11 cellular contexts compared by ENCODE assay signal in the genomic region with DNA sequence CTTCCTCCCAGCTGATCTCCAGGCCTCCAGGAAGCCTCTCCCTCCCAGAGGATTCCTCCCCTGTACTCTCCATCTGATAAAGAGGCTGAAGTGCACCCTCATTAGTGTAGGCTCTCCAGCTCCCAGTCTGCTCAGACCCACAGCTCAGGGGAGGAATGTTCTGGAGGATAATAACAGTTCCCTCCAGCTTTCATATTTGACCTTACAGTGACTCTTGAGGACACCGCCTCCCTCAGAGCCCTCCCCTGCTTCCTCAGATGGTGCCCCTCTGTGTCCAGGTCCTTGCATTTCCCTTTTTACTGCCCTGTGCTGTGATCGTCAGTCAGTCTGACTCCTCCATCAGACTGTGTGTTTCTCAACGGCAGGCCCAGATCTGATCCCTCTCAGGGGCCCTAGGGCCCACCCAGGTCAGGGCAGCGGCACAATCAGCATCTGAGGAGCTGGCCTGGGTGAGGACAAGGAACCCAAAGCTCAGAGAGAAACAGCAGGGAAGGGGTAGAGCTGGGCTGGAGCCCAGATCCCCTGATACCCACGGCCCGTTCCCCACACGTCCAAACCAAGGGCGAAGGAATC. TPM values are rescaled to one million over a fixed set of nuclear protein-coding genes. Genes with fewer than 3 reads are reported as not detected.
DNase-seq lines count a peak whose midpoint lies in the region; ATAC-seq, FAIRE-seq and TF ChIP-seq lines count a peak whose summit lies in the region.
"Had no signal": no experiment of that assay in that cellular context is flagged by ENCODE, and none has a peak within 500 bp of the region (broad histone marks: within the 10 kb centered on the region; RNA-seq: fewer than 3 reads in every experiment).

No MANE protein-coding gene starts in this region.

- peak overlapping the region; percentile 41; the same call in 1 of the 2 replicates for H3K4me3 Mint-ChIP-seq in WTC11

- no peak overlapping the region for H3K27ac Mint-ChIP-seq in WTC11

- WGBS in HepG2 (ENCODE audit: low lambda C conversion rate), result 30% methylated on average over 8 of the region's 8 CpGs

- H3K36me3 ChIP-seq in HepG2 (replicated peaks in 1 of 2; ENCODE audit: control insufficient read depth in 1 of 2, insufficient read depth in 2 of 2, low read length in 2 of 2), result no peaks in the 10 kb centered on the region
- H3K36me3 ChIP-seq in upper lobe of right lung, result no peaks in the 10 kb centered on the region
- no peaks in the 10 kb centered on the region for H3K36me3 ChIP-seq in SJCRH30

- peaks cover 55% of the 10 kb centered on the region for H3K27me3 Mint-ChIP-seq in WTC11 (ENCODE audit: low read depth)

- H3K4me1 Mint-ChIP-seq in WTC11, result peaks cover 21% of the 10 kb centered on the region

- peak; percentile 9 for DNase-seq in stimulated activated CD4-positive, alpha-beta T cell treated with anti-CD3 and anti-CD28 coated beads, Interleukin-15, amount 100 ng/mL, for 24 hours
- DNase-seq in stimulated activated CD4-positive, alpha-beta T cell treated with anti-CD3 and anti-CD28 coated beads, Interleukin-2, amount 100 ng/mL, for 24 hours, result no peak
- DNase-seq in WTC11 (ENCODE audit: low spot score) (no peak), HepG2 (ENCODE audit: low spot score) (no peak), upper lobe of right lung (no peak), SJCRH30 (no peak), NCI-H1694 treated with DMSO at 0.1 percent for 48 hours (lab: John Stamatoyannopoulos, UW) (no peak), dorsolateral prefrontal cortex (no peak)
- DNase-seq: NCI-H187; stimulated activated CD8-positive, alpha-beta memory T cell treated with anti-CD3 and anti-CD28 coated beads, Interleukin-4, amount 100 ng/mL, for 48 hours had no signal

- ATAC-seq in WTC11, result no peak
- peak; percentile 36 for ATAC-seq in HepG2
- ATAC-seq in upper lobe of right lung, result peak; percentile 40

- TF ChIP-seq EP300 in HepG2 (IDR thresholded peaks at IDR 0.05; ENCODE audit: low read depth in 2 of 2, low read length in 2 of 2), result no peak
- no peak for TF ChIP-seq EP300 in HepG2 (CRISPR knock-in tag; IDR thresholded peaks at IDR 0.05; ENCODE audit: borderline replicate concordance)

- POLR2A ChIA-PET in WTC11 (lab: Charles Lee) (interaction anchor here (0.9 kb wide), 1 partner anchor 71 kb away, joined by 3 read pairs; no protein-coding TSS in a partner anchor), HepG2 (lab: Yijun Ruan, JAX) (no interaction called here)

- no peaks in the 10 kb centered on the region for H4K20me1 ChIP-seq in HepG2 (ENCODE audit: insufficient read depth, low read length)

- H2AFZ ChIP-seq in HepG2 (ENCODE audit: low read length), result no peak overlapping the region

- H3K27me3 ChIP-seq in HepG2 (ENCODE audit: control insufficient read depth in 1 of 2, insufficient read depth in 2 of 2, low read length in 2 of 2) (peaks cover 2 to 7% of the 10 kb centered on the region in 2 experiments; a peak in 2 of 5 replicates), upper lobe of right lung (peaks cover 24% of the 10 kb centered on the region), SJCRH30 (no peaks in the 10 kb centered on the region), dorsolateral prefrontal cortex (peaks cover 0 to 32% (median 12%) of the 10 kb centered on the region in 45 donors)

- no TSS peak for BruUV-seq in HepG2 (replicated peaks; lab: Mats Ljungman, UMichigan)

- peaks cover 6% of the 10 kb centered on the region for H3K36me3 Mint-ChIP-seq in WTC11

- no peak overlapping the region for H3K4me3 ChIP-seq in HepG2 (replicated peaks in 1 of 3; ENCODE audit: insufficient read depth in 1 of 3, low read depth in 2 of 3, low read length in 3 of 3)
- no peak overlapping the region for H3K4me3 ChIP-seq in upper lobe of right lung
- no peak overlapping the region for H3K4me3 ChIP-seq in SJCRH30
- H3K4me3 ChIP-seq in dorsolateral prefrontal cortex, result peak overlapping the region in 2 of 59 donors; percentile 54 to 59

- H3K27ac ChIP-seq in HepG2 (ENCODE audit: extremely low read length, insufficient read depth, low read length), result no peak overlapping the region
- no peak overlapping the region for H3K27ac ChIP-seq in upper lobe of right lung
- H3K27ac ChIP-seq in SJCRH30, result no peak overlapping the region
- peak overlapping the region in 1 of 59 donors; percentile 18 for H3K27ac ChIP-seq in dorsolateral prefrontal cortex

- in situ Hi-C loops in HepG2 (cut with HindIII; ENCODE audit: extremely low pct_ligation_motif_present, low pct_unique_long_range_greater_than_20kb), result no loop called here

- no peak overlapping the region for H3K9ac ChIP-seq in HepG2 (ENCODE audit: insufficient read depth, low read depth, low read length)

- TF ChIP-seq RAD21 in HepG2 (CRISPR knock-in tag; IDR thresholded peaks at IDR 0.05), result no peak

- TF ChIP-seq CTCF in WTC11 (IDR thresholded peaks at IDR 0.05), result no peak
- TF ChIP-seq CTCF in HepG2 (CRISPR knock-in tag; IDR thresholded peaks at IDR 0.05), result no peak
- TF ChIP-seq CTCF in upper lobe of right lung (IDR thresholded peaks at IDR 0.05), result no peak
- no peak for TF ChIP-seq CTCF in dorsolateral prefrontal cortex (IDR thresholded peaks at IDR 0.05 in 54 of 56, conservative IDR thresholded peaks at IDR 0.05 in 2 of 56; ENCODE audit: low read depth in 1 of 56, partially characterized antibody in 56 of 56)

- no peaks in the 10 kb centered on the region for H3K9me3 ChIP-seq in HepG2 (ENCODE audit: low read length)
- H3K9me3 ChIP-seq in upper lobe of right lung, result no peaks in the 10 kb centered on the region
- H3K9me3 ChIP-seq in SJCRH30 (replicated peaks), result no peaks in the 10 kb centered on the region; the same call in 1 of the 2 replicates

- intact Hi-C loops in HepG2 (cut with micrococcal nuclease; ENCODE audit: unreplicated experiment), result no loop called here
- intact Hi-C loops in upper lobe of right lung (cut with DNase I), result no loop called here
- intact Hi-C loops in dorsolateral prefrontal cortex (cut with DNase I), result no loop called here

- TF ChIP-seq POLR2A in HepG2 (IDR thresholded peaks at IDR 0.05; ENCODE audit: insufficient read depth in 1 of 2, low read depth in 2 of 2, low read length in 2 of 2), result no peak

- CTCF ChIA-PET in WTC11 (lab: Charles Lee) (no interaction called here), HepG2 (lab: Yijun Ruan, JAX; ENCODE audit: low intra/inter-chr PET ratio, low total read pairs) (no interaction called here)

- no peaks in the 10 kb centered on the region for H3K79me2 ChIP-seq in HepG2 (ENCODE audit: insufficient read depth, low read length)

- H3K4me1 ChIP-seq in HepG2 (ENCODE audit: insufficient read depth, low read length), result peaks cover 57% of the 10 kb centered on the region
- no peaks in the 10 kb centered on the region for H3K4me1 ChIP-seq in upper lobe of right lung
- H3K4me1 ChIP-seq in SJCRH30, result no peaks in the 10 kb centered on the region

- H3K9me3 Mint-ChIP-seq in WTC11, result no peaks in the 10 kb centered on the region

- no peak for FAIRE-seq in HepG2 (lab: Jason Lieb, UNC)

- H3K4me2 ChIP-seq in HepG2 (ENCODE audit: low read depth, low read length), result peak overlapping the region; percentile 1; the same call in 1 of the 2 replicates

RNA-seq across cellular contexts. Expression of a gene that starts 1.1 kb away (rescaled TPM):
- total RNA-seq in WTC11 (2021) (0.60 to 1.7 TPM (median 1.4 TPM) in 3 replicates), HepG2 (2016; rRNA removed; fragmentation: Illumina TruSeq; extraction: Trizol) (not detected in 2 replicates), upper lobe of right lung (0.81 TPM), dorsolateral prefrontal cortex (1 to 10 TPM in 42 of 120 experiments, under 1 TPM in 49, not detected in 29; 0.28 to 3.2 (median 0.99) TPM)
- total RNA-seq in HepG2 (2016; cell fraction: cytosol; rRNA removed; fragmentation: Illumina TruSeq; extraction: Trizol; ENCODE audit: low read depth), result not detected in 2 replicates
- total RNA-seq in HepG2 (2016; cell fraction: insoluble cytoplasmic fraction; rRNA removed; fragmentation: Illumina TruSeq; extraction: Trizol), result not detected in 2 replicates
- total RNA-seq in HepG2 (2016; cell fraction: membrane; rRNA removed; fragmentation: Illumina TruSeq; extraction: Trizol), result not detected in 2 replicates
- total RNA-seq in HepG2 (2016; cell fraction: nucleus; rRNA removed; fragmentation: Illumina TruSeq; extraction: Trizol), result not detected in 2 replicates
- polyA plus RNA-seq in HepG2 (2011; rRNA removed), result not detected in 2 replicates
- polyA plus RNA-seq in HepG2 (2011; cell fraction: cytosol; rRNA removed), result not detected in 2 replicates
- not detected in 2 replicates for polyA plus RNA-seq in HepG2 (2011; cell fraction: nucleus; rRNA removed)
- not detected in 2 replicates for polyA plus RNA-seq in HepG2 (2012)
- polyA plus RNA-seq in HepG2 (2016; cell fraction: cytosol; fragmentation: Illumina TruSeq; extraction: Trizol; ENCODE audit: low read depth), result not detected in 2 replicates
- not detected in 2 replicates for polyA plus RNA-seq in HepG2 (2016; cell fraction: insoluble cytoplasmic fraction; fragmentation: Illumina TruSeq; extraction: Trizol; ENCODE audit: low read depth)
- not detected in 2 replicates for polyA plus RNA-seq in HepG2 (2016; cell fraction: membrane; fragmentation: Illumina TruSeq; extraction: Trizol; ENCODE audit: low read depth)
- polyA plus RNA-seq in HepG2 (2016; cell fraction: nucleus; fragmentation: Illumina TruSeq; extraction: Trizol; ENCODE audit: insufficient read depth, low read depth), result not detected in 2 replicates
- not detected in 2 replicates for polyA minus RNA-seq in HepG2 (2011; rRNA and poly(A)+ RNA removed; ENCODE audit: low replicate concordance)
- not detected in 2 replicates for polyA minus RNA-seq in HepG2 (2011; cell fraction: cytosol; rRNA and poly(A)+ RNA removed)
- not detected in 2 replicates for polyA minus RNA-seq in HepG2 (2011; cell fraction: nucleus; rRNA and poly(A)+ RNA removed)
- total RNA-seq in SJCRH30 (2014; rRNA removed; shearing (Covaris generic)), result not detected in 2 replicates
- total RNA-seq: SK-MEL-5 had no signal

RNA-seq across cellular contexts. Expression of a gene that starts 29.7 kb away (rescaled TPM):
- total RNA-seq in WTC11 (2021), result 9.9 to 13.9 TPM (median 13.1 TPM) in 3 replicates
- total RNA-seq in HepG2 (2016; rRNA removed; fragmentation: Illumina TruSeq; extraction: Trizol), result 10.5 and 14.1 TPM in 2 replicates
- total RNA-seq in HepG2 (2016; cell fraction: cytosol; rRNA removed; fragmentation: Illumina TruSeq; extraction: Trizol; ENCODE audit: low read depth), result 8.7 and 9.3 TPM in 2 replicates
- 9.7 and 15.2 TPM in 2 replicates for total RNA-seq in HepG2 (2016; cell fraction: insoluble cytoplasmic fraction; rRNA removed; fragmentation: Illumina TruSeq; extraction: Trizol)
- total RNA-seq in HepG2 (2016; cell fraction: membrane; rRNA removed; fragmentation: Illumina TruSeq; extraction: Trizol), result 13.8 and 16.2 TPM in 2 replicates
- total RNA-seq in HepG2 (2016; cell fraction: nucleus; rRNA removed; fragmentation: Illumina TruSeq; extraction: Trizol), result 10.8 and 12.2 TPM in 2 replicates
- polyA plus RNA-seq in HepG2 (2011; rRNA removed), result 16.2 and 17.2 TPM in 2 replicates
- polyA plus RNA-seq in HepG2 (2011; cell fraction: cytosol; rRNA removed), result 16.8 and 17.0 TPM in 2 replicates
- 8.6 and 8.7 TPM in 2 replicates for polyA plus RNA-seq in HepG2 (2011; cell fraction: nucleus; rRNA removed)
- 6.8 and 8.6 TPM in 2 replicates for polyA plus RNA-seq in HepG2 (2012)
- 11.6 and 12.7 TPM in 2 replicates for polyA plus RNA-seq in HepG2 (2016; cell fraction: cytosol; fragmentation: Illumina TruSeq; extraction: Trizol; ENCODE audit: low read depth)
- 11.0 and 12.6 TPM in 2 replicates for polyA plus RNA-seq in HepG2 (2016; cell fraction: insoluble cytoplasmic fraction; fragmentation: Illumina TruSeq; extraction: Trizol; ENCODE audit: low read depth)
- 14.9 and 18.3 TPM in 2 replicates for polyA plus RNA-seq in HepG2 (2016; cell fraction: membrane; fragmentation: Illumina TruSeq; extraction: Trizol; ENCODE audit: low read depth)
- 22.5 and 22.7 TPM in 2 replicates for polyA plus RNA-seq in HepG2 (2016; cell fraction: nucleus; fragmentation: Illumina TruSeq; extraction: Trizol; ENCODE audit: insufficient read depth, low read depth)
- polyA minus RNA-seq in HepG2 (2011; rRNA and poly(A)+ RNA removed; ENCODE audit: low replicate concordance), result 14.0 TPM in 1 of 2 replicates, not detected in the other
- 7.2 and 8.1 TPM in 2 replicates for polyA minus RNA-seq in HepG2 (2011; cell fraction: cytosol; rRNA and poly(A)+ RNA removed)
- 3.7 and 3.9 TPM in 2 replicates for polyA minus RNA-seq in HepG2 (2011; cell fraction: nucleus; rRNA and poly(A)+ RNA removed)
- total RNA-seq in upper lobe of right lung, result 6.2 TPM
- 10.6 and 13.4 TPM in 2 replicates for total RNA-seq in SJCRH30 (2014; rRNA removed; shearing (Covaris generic))
- total RNA-seq in dorsolateral prefrontal cortex, result 1 to 10 TPM; 2.3 to 9.0 (median 5.6) TPM
- total RNA-seq: SK-MEL-5 had no signal
